2 cellular contexts compared by ENCODE assay signal in genomic region chr11:35141034-35141433, GRCh38.
TF ChIP-seq lines count a peak whose summit lies in the region.

No MANE protein-coding gene starts in this region.

TF ChIP-seq in HepG2, 621 proteins besides CTCF, POLR2A, EP300 and RAD21:
- TF ChIP-seq ZNF557 (CRISPR knock-in tag; IDR thresholded peaks at IDR 0.05) (no peak), SP2 (CRISPR knock-in tag; IDR thresholded peaks at IDR 0.05) (no peak), BRD4 (CRISPR knock-in tag; IDR thresholded peaks at IDR 0.05) (no peak), RFX3 (CRISPR knock-in tag; IDR thresholded peaks at IDR 0.05) (no peak), SMARCC2 (IDR thresholded peaks at IDR 0.05) (no peak), ZNF644 (CRISPR knock-in tag; IDR thresholded peaks at IDR 0.05; ENCODE audit: low read depth) (no peak), NPAS2 (CRISPR knock-in tag; IDR thresholded peaks at IDR 0.05; ENCODE audit: borderline replicate concordance) (no peak), HES4 (CRISPR knock-in tag; IDR thresholded peaks at IDR 0.05; ENCODE audit: borderline replicate concordance) (no peak), HNRNPH1 (optimal IDR thresholded peaks at IDR 0.05; ENCODE audit: low read depth, low read length) (no peak), CHCHD3 (CRISPR knock-in tag; IDR thresholded peaks at IDR 0.05) (no peak), RBM22 (optimal IDR thresholded peaks at IDR 0.05; ENCODE audit: low read length) (no peak), SMC3 (IDR thresholded peaks at IDR 0.05; ENCODE audit: low read length) (no peak), ZNF205 (CRISPR knock-in tag; IDR thresholded peaks at IDR 0.05) (no peak), ZNF841 (CRISPR knock-in tag; IDR thresholded peaks at IDR 0.05; ENCODE audit: borderline replicate concordance) (no peak), ZMAT3 (CRISPR knock-in tag; conservative IDR thresholded peaks at IDR 0.05) (no peak)

TF ChIP-seq in GM12891, 5 proteins besides CTCF, POLR2A, EP300 and RAD21:
- TF ChIP-seq PAX5 (IDR thresholded peaks at IDR 0.05; ENCODE audit: insufficient read depth, low read length, severe bottlenecking) = no peak
- no peak for TF ChIP-seq POU2F2 (IDR thresholded peaks at IDR 0.05; ENCODE audit: low read depth, low read length)
- TF ChIP-seq SPI1 (IDR thresholded peaks at IDR 0.05; ENCODE audit: low read depth, low read length) = no peak
- TF ChIP-seq POLR2AphosphoS5 (IDR thresholded peaks at IDR 0.05; ENCODE audit: low read depth, low read length) = no peak
- TF ChIP-seq TAF1 (IDR thresholded peaks at IDR 0.05; ENCODE audit: low read depth, low read length) = no peak
